In the genomic region with DNA sequence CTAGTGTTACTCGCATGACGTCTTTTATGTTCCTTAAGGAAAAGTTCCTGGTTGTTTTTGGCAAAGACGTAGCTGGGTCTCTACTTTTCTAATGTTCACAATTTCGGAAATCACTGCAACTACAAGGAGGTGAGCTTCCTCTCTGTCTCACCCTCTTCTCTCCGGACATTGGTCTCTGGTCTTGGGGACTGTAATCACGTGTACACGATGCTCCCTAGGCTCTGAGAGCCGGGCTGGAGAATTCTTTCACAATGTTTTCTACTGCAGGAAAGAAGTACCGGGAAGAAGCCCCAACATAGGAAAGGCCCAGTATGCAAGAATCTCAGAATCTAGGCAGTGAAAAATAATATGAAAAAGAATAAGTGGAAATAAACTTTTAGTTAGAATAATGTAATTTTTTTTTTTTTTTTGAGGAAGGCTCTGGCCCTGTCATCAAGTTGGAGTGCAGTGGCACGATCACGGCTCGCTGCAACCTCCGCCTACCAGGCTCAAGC, we compare ENCODE assay signal across 1 cellular context.
TF ChIP-seq lines count a peak whose summit lies in the region.

No MANE protein-coding gene starts in this region.

TF ChIP-seq in IMR-90, 13 proteins besides CTCF, POLR2A, EP300 and RAD21 (continued from another document):
- TF ChIP-seq ELK1 (IDR thresholded peaks at IDR 0.05; ENCODE audit: borderline replicate concordance, low read depth, low read length): no peak
- no peak for TF ChIP-seq RFX5 (IDR thresholded peaks at IDR 0.05; ENCODE audit: low read depth, low read length)
- TF ChIP-seq CHD1 (IDR thresholded peaks at IDR 0.05; ENCODE audit: low read depth, low read length): no peak
- TF ChIP-seq RCOR1 (IDR thresholded peaks at IDR 0.05; ENCODE audit: insufficient replicate concordance, low read length): no peak
